ENCODE assay signal across 10 cellular contexts in genomic region chr19:45799526-45799925, GRCh38. TPM values are rescaled to one million over a fixed set of nuclear protein-coding genes. Genes with fewer than 3 reads are reported as not detected.
DNase-seq lines count a peak whose midpoint lies in the region; ATAC-seq and TF ChIP-seq lines count a peak whose summit lies in the region.
"Not testable (repeated sequence)": the region's sequence is repeated elsewhere in the genome, so short reads cannot be mapped to it uniquely, and the experiment has no call there.
"Had no signal": no experiment of that assay in that cellular context is flagged by ENCODE, and none has a peak within 500 bp of the region (broad histone marks: within the 10 kb centered on the region; RNA-seq: fewer than 3 reads in every experiment).

No MANE protein-coding gene starts in this region.

- POLR2A ChIA-PET in PC-9 (lab: Charles Lee; ENCODE audit: unreplicated experiment) = interaction anchor here (0.6 to 1.3 kb wide), 3 partner anchors 30 to 84 kb away, joined by 3 to 10 read pairs (median 6); partner anchors contain the start of gene SIX5

- intact Hi-C loops in PC-9 (cut with micrococcal nuclease; ENCODE audit: unreplicated experiment) (loop anchor here (1.0 kb wide), 1 partner anchor 29 kb away; no protein-coding TSS in a partner anchor), psoas muscle (cut with DNase I) (loop anchor here (1.0 to 2.0 kb wide), 2 partner anchors 29 kb away; no protein-coding TSS in a partner anchor)

- H4K20me1 ChIP-seq in BLaER1 treated with 17β-estradiol and CSF1 and Interleukin-3, amounts not matched to agents 10 nM and 100 nM = peaks cover 0 to 38% (median 8%) of the 10 kb centered on the region in 11 experiments; a peak in 11 of 22 replicates
- H4K20me1 ChIP-seq in PC-9 (ENCODE audit: insufficient read depth) = not testable (repeated sequence)

- peaks cover 22% of the 10 kb centered on the region; the same call in 1 of the 2 replicates for H3F3A ChIP-seq in PC-9 (ENCODE audit: insufficient read depth, low read depth)

- peak overlapping the region in 7 of 11 experiments; percentile 15 to 84 (median 71); a peak in 12 of 22 replicates for H3K27ac ChIP-seq in BLaER1 treated with 17β-estradiol and CSF1 and Interleukin-3, amounts not matched to agents 10 nM and 100 nM
- H3K27ac ChIP-seq in PC-9 (0 out of 2 replicates have a peak overlapping the region, but pooled peaks have one; percentile 1), esophagus (ENCODE audit: low read depth in 2 of 2, low read length in 1 of 2) (peak overlapping the region; percentile 21 to 93), psoas muscle (peak overlapping the region; percentile 62)

- H3K36me3 ChIP-seq in BLaER1 treated with 17β-estradiol and CSF1 and Interleukin-3, amounts not matched to agents 10 nM and 100 nM; PC-9 (ENCODE audit: low read depth); esophagus (ENCODE audit: control insufficient read depth in 2 of 2, insufficient read depth in 2 of 2, low read length in 1 of 2); psoas muscle (ENCODE audit: insufficient read depth in 1 of 2, low read depth in 1 of 2): not testable (repeated sequence)

- ATAC-seq in psoas muscle = peak; percentile 63 to 81 (median 73)

- H3K9me3 ChIP-seq in BLaER1 treated with 17β-estradiol and CSF1 and Interleukin-3, amounts not matched to agents 10 nM and 100 nM (replicated peaks in 1 of 11); PC-9 (ENCODE audit: insufficient read depth, low read depth); esophagus (ENCODE audit: control insufficient read depth in 2 of 2, insufficient read depth in 1 of 2, low read depth in 1 of 2, low read length in 1 of 2); psoas muscle: not testable (repeated sequence)

- H3K4me1 ChIP-seq in BLaER1 treated with 17β-estradiol and CSF1 and Interleukin-3, amounts not matched to agents 10 nM and 100 nM = peaks cover 21 to 40% (median 36%) of the 10 kb centered on the region in 10 experiments
- H3K4me1 ChIP-seq in PC-9 (replicated peaks; ENCODE audit: insufficient read depth) (peaks cover 13% of the 10 kb centered on the region), psoas muscle (peaks cover 15% of the 10 kb centered on the region)
- not testable (repeated sequence) for H3K4me1 ChIP-seq in esophagus (ENCODE audit: control insufficient read depth in 2 of 2, insufficient read depth in 2 of 2, low read length in 1 of 2)

- not testable (repeated sequence) for H3K4me3 ChIP-seq in BLaER1 treated with 17β-estradiol and CSF1 and Interleukin-3, amounts not matched to agents 10 nM and 100 nM; PC-9; esophagus (ENCODE audit: low read depth in 1 of 2, low read length in 2 of 2); psoas muscle

- CTCF ChIA-PET in PC-9 (lab: Charles Lee) = interaction anchor here (0.7 to 1.6 kb wide), 8 partner anchors 9 to 158 kb away, joined by 3 to 13 read pairs (median 4); partner anchors contain the start of genes DMPK and SIX5

- H3K79me2 ChIP-seq in PC-9 (ENCODE audit: low read depth) = not testable (repeated sequence)

- peaks cover 0 to 80% (median 11%) of the 10 kb centered on the region in 11 experiments; a peak in 13 of 22 replicates for H3K27me3 ChIP-seq in BLaER1 treated with 17β-estradiol and CSF1 and Interleukin-3, amounts not matched to agents 10 nM and 100 nM
- not testable (repeated sequence) for H3K27me3 ChIP-seq in PC-9 (ENCODE audit: insufficient read depth, low read depth); esophagus (ENCODE audit: control insufficient read depth in 1 of 2, insufficient read depth in 2 of 2, low read length in 2 of 2); psoas muscle (ENCODE audit: insufficient read depth in 3 of 3, low read length in 2 of 3)

- not testable (repeated sequence) for TF ChIP-seq CTCF in PC-9 (conservative IDR thresholded peaks at IDR 0.05); psoas muscle (IDR thresholded peaks at IDR 0.05)

- not testable (repeated sequence) for H2AFZ ChIP-seq in PC-9

- DNase-seq in PC-9 = peak; percentile 52 to 61
- DNase-seq in psoas muscle = not testable (repeated sequence)

- WGBS in esophagus, 2 donors = 50 to 63% methylated on average over 5 of the region's 5 CpGs
- WGBS in psoas muscle, 3 donors = 18 to 45% (median 24%) methylated on average over 5 of the region's 5 CpGs

- H3K4me2 ChIP-seq in BLaER1 treated with 17β-estradiol and CSF1 and Interleukin-3, amounts not matched to agents 10 nM and 100 nM = peak overlapping the region; percentile 53 to 89 (median 78)
- H3K4me2 ChIP-seq in PC-9 = peak overlapping the region; percentile 44

- H3K9me2 ChIP-seq in PC-9 (ENCODE audit: insufficient read depth) = not testable (repeated sequence)

- peak overlapping the region in 5 of 11 experiments; percentile 27 to 72 (median 56); a peak in 9 of 22 replicates for H3K9ac ChIP-seq in BLaER1 treated with 17β-estradiol and CSF1 and Interleukin-3, amounts not matched to agents 10 nM and 100 nM

- not testable (repeated sequence) for BruUV-seq in PC-9 (replicated peaks; lab: Mats Ljungman, UMichigan)

RNA-seq across cellular contexts. Expression of gene DMWD, which starts 6.9 kb away (rescaled TPM):
- total RNA-seq in PC-9 (2021) (66.7 and 71.1 TPM in 2 replicates), psoas muscle (100 to 1,000 TPM in 1 of 4 donors, 10 to 100 TPM in 3; 50.8 to 104 (median 66.9) TPM)
- polyA plus RNA-seq in esophagus (10 to 100 TPM; 12.4 to 34.6 TPM), psoas muscle (10 to 100 TPM; 38.4 to 61.8 (median 48.2) TPM)

RNA-seq across cellular contexts. Expression of gene RSPH6A, which starts 15.6 kb away (rescaled TPM):
- total RNA-seq in PC-9 (2021) = 0.38 and 0.39 TPM in 2 replicates
- polyA plus RNA-seq in esophagus = under 1 TPM in 1 of 2 donors, not detected in 1; 0.16 TPM
- under 1 TPM in 2 of 4 donors, not detected in 2; 0.12 to 0.15 TPM for total RNA-seq in psoas muscle
- under 1 TPM in 2 of 3 donors, not detected in 1; 0.03 to 0.05 TPM for polyA plus RNA-seq in psoas muscle
- total RNA-seq: A172, epithelial cell of proximal tubule, foreskin keratinocyte, left lobe of liver, mesenteric fat pad had no signal
- polyA plus RNA-seq: naive thymus-derived CD4-positive, alpha-beta T cell had no signal

RNA-seq across cellular contexts. Expression of gene DMPK, which starts 17.2 kb away (rescaled TPM):
- total RNA-seq in PC-9 (2021) (110 and 132 TPM in 2 replicates), psoas muscle (100 to 1,000 TPM; 132 to 617 (median 337) TPM)
- polyA plus RNA-seq in esophagus (100 to 1,000 TPM in 1 of 2 donors, 10 to 100 TPM in 1; 26.0 to 133 TPM), psoas muscle (10 to 100 TPM; 53.0 to 77.7 (median 77.0) TPM)

RNA-seq across cellular contexts. Expression of gene SIX5, which starts 30.5 kb away (rescaled TPM):
- 27.6 and 31.1 TPM in 2 replicates for total RNA-seq in PC-9 (2021)
- 1 to 10 TPM; 8.2 to 9.8 TPM for polyA plus RNA-seq in esophagus
- 10 to 100 TPM in 1 of 4 donors, 1 to 10 TPM in 3; 9.2 to 14.5 (median 9.4) TPM for total RNA-seq in psoas muscle
- polyA plus RNA-seq in psoas muscle = 1 to 10 TPM; 7.0 to 9.1 (median 8.7) TPM

Comparison
In these comparisons a context has a peak if more than half of its experiments do, and no peak if none do; other contexts are left out.
1. H3K27ac ChIP-seq: peak in every context shown above with its lines; median percentile 71 in BLaER1 treated with 17β-estradiol and CSF1 and Interleukin-3, amounts not matched to agents 10 nM and 100 nM; 62 in psoas muscle; 57 in esophagus; 1 in PC-9.